In the genomic region with DNA sequence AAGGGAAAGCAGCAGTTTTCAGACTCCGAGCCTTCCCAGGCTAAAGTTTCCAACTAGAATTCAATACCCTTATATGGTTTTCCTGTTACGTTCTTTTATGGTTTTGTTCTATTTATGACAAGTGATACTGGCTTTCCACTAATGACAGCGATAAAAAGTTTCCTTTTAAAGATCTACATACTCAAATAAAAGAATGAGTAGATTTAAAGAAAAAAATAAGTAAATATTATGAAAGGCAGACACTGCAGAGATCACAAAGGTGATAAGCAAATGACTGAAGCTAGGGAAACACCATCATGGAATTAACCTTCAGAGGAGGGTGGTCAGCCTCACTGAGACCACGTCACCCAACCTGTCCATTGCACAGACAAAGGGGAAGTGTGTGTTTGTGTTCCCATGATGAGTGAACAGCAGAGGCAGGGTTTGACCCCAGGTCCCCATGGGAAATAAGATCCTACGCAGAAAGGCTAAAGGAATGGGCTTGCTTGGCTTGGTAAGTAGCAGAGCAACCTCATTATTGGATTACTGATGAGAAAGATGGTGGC, we compare ENCODE assay signal across 8 cellular contexts. TPM values are rescaled to one million over a fixed set of nuclear protein-coding genes. Genes with fewer than 3 reads are reported as not detected.
DNase-seq lines count a peak whose midpoint lies in the region; ATAC-seq and TF ChIP-seq lines count a peak whose summit lies in the region.

No MANE protein-coding gene starts in this region.

- peaks cover 78% of the 10 kb centered on the region for H3K4me1 Mint-ChIP-seq in activated naive CD8-positive, alpha-beta T cell (ENCODE audit: low read depth)

- H3K4me3 ChIP-seq in mononuclear cell (ENCODE audit: low read length): peak overlapping the region; percentile 96

- DNase-seq in head of caudate nucleus (no peak), NCI-H82 (lab: John Stamatoyannopoulos, UW) (no peak), NCI-H2196 (lab: John Stamatoyannopoulos, UW; ENCODE audit: unreplicated experiment) (no peak), NCI-H524 (lab: John Stamatoyannopoulos, UW) (no peak)

- peaks cover 85% of the 10 kb centered on the region for H3K4me1 ChIP-seq in mononuclear cell (ENCODE audit: insufficient read depth, low read length)

- intact Hi-C loops in head of caudate nucleus (cut with DNase I): no loop called here

- peaks cover 8% of the 10 kb centered on the region for H3K36me3 Mint-ChIP-seq in activated naive CD8-positive, alpha-beta T cell

- in situ Hi-C loops in GM18951 (cut with MboI; ENCODE audit: low sequenced_read_pairs, unreplicated experiment): no loop called here

- no peaks in the 10 kb centered on the region for H3K9me3 ChIP-seq in mononuclear cell (ENCODE audit: low read depth, low read length)

- H3K27me3 Mint-ChIP-seq in activated naive CD8-positive, alpha-beta T cell: no peaks in the 10 kb centered on the region

- H3K27ac Mint-ChIP-seq in activated naive CD8-positive, alpha-beta T cell: peak overlapping the region; percentile 98

- H3K9me3 Mint-ChIP-seq in activated naive CD8-positive, alpha-beta T cell (ENCODE audit: low read depth): no peaks in the 10 kb centered on the region

- H3K4me3 Mint-ChIP-seq in activated naive CD8-positive, alpha-beta T cell: peak overlapping the region; percentile 94

- no peaks in the 10 kb centered on the region for H3K27me3 ChIP-seq in mononuclear cell (ENCODE audit: insufficient read depth, low read length)

- peak; percentile 18 for TF ChIP-seq POLR2A in GM18951 (IDR thresholded peaks at IDR 0.05; ENCODE audit: extremely low read depth, insufficient read depth, insufficient read length)

- peak; percentile 24 for ATAC-seq in HG03064 (IDR thresholded peaks at IDR 0.05; ENCODE audit: low read depth, unreplicated experiment)

RNA-seq across cellular contexts. Expression of a gene that starts 4.0 kb away (rescaled TPM):
- total RNA-seq in mononuclear cell: 240 TPM

RNA-seq across cellular contexts. Expression of a gene that starts 49.8 kb away (rescaled TPM):
- total RNA-seq in mononuclear cell: 0.31 TPM
